Comparison of ENCODE assay signal across 26 cellular contexts in the genomic region with DNA sequence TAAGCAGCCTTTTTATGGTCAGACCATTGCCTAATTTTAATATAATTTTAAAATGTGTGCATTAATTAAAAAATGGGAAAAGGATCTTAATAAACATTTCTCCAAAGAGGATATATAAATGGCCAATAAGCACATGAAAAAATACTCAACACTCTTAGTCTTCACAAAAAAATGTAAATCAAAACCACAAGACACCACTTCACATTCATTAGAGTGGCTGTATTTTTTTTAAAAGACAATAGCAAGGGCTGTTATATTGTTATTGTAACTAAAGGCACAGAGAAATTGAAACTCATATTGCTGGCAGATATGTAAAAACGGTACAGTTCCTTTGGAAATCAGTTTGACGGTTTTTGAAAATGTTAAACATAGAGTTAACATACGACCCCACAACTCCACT. TPM values are rescaled to one million over a fixed set of nuclear protein-coding genes. Genes with fewer than 3 reads are reported as not detected.
DNase-seq lines count a peak whose midpoint lies in the region; ATAC-seq, FAIRE-seq and TF ChIP-seq lines count a peak whose summit lies in the region.
"Had no signal": no experiment of that assay in that cellular context is flagged by ENCODE, and none has a peak within 500 bp of the region (broad histone marks: within the 10 kb centered on the region; RNA-seq: fewer than 3 reads in every experiment).

No MANE protein-coding gene starts in this region.

- H3K4me1 Mint-ChIP-seq in MCF 10A (ENCODE audit: insufficient read depth, unreplicated experiment) = peaks cover 28% of the 10 kb centered on the region

- no peak for DNase-seq in MCF 10A (ENCODE audit: unreplicated experiment)
- no peak for DNase-seq in breast epithelium (ENCODE audit: low spot score in 2 of 2)
- DNase-seq in MM.1S = no peak
- DNase-seq in GM12878 (ENCODE audit: low read depth, low spot score) = no peak
- no peak for DNase-seq in right lobe of liver
- DNase-seq in H54 (ENCODE audit: insufficient read length, low spot score) = no peak
- no peak for DNase-seq in heart right ventricle
- DNase-seq: activated naive CD4-positive, alpha-beta T cell treated with anti-CD3 and anti-CD28 coated beads for 36 hours; activated T-cell treated with anti-CD3 and anti-CD28 coated beads, Interleukin-2, amount 50 U/mL, for 4 hours; amygdala; caudate nucleus; midbrain; natural killer cell; NCI-H1048; NCI-H1694 treated with DMSO at 0.1 percent for 48 hours; NCI-H2227 treated with DMSO at 0.1 percent for 48 hours; NCI-H774; Right ventricle myocardium superior; stimulated activated CD4-positive, alpha-beta T cell treated with anti-CD3 and anti-CD28 coated beads, Interleukin-4, amount 100 ng/mL, for 24 hours; stimulated activated naive B cell treated with anti-CD40 and anti-IgM and Interleukin-4, amounts not matched to agents 10 μg/mL and 1 μg/mL and 100 μg/mL, for 72 hours had no signal

- no peak for TF ChIP-seq RAD21 in GM12878 (IDR thresholded peaks at IDR 0.05; ENCODE audit: insufficient read depth, low read depth, low read length)

- BruUV-seq in MCF 10A (replicated peaks; lab: Mats Ljungman, UMichigan) = no TSS peak
- no TSS peak for BruUV-seq in GM12878 (replicated peaks; lab: Mats Ljungman, UMichigan)

- H3K4me2 ChIP-seq in MM.1S (ENCODE audit: low read depth, low read length) (peak overlapping the region; percentile 48; the same call in 1 of the 2 replicates), GM12878 (ENCODE audit: control insufficient read depth, insufficient read depth) (peak overlapping the region; percentile 31)
- H3K4me2 ChIP-seq: KMS-11 had no signal

- H3K9me2 ChIP-seq in MM.1S (replicated peaks; ENCODE audit: insufficient read depth, low read length) = no peaks in the 10 kb centered on the region

- no peaks in the 10 kb centered on the region for H3K36me3 ChIP-seq in breast epithelium
- no peaks in the 10 kb centered on the region for H3K36me3 ChIP-seq in MM.1S (replicated peaks; ENCODE audit: insufficient read depth, low read length)
- peaks cover 0 to 6% of the 10 kb centered on the region in 2 experiments; a peak in 1 of 4 replicates for H3K36me3 ChIP-seq in GM12878 (ENCODE audit: control insufficient read depth in 2 of 2, insufficient read depth in 2 of 2, low read length in 1 of 2)
- H3K36me3 ChIP-seq in right lobe of liver = no peaks in the 10 kb centered on the region
- peaks cover 0 to 35% (median 0%) of the 10 kb centered on the region in 9 donors for H3K36me3 ChIP-seq in heart right ventricle

- H3F3A ChIP-seq in MM.1S (ENCODE audit: insufficient read depth, low read length) = peaks cover 13% of the 10 kb centered on the region

- CTCF ChIA-PET in MCF 10A (lab: Yijun Ruan, JAX) (no interaction called here), GM12878 (lab: Yijun Ruan, JAX) (interaction anchor here (1.1 kb wide), 1 partner anchor 30 kb away, joined by 3 read pairs; no protein-coding TSS in a partner anchor)

- no peak for ATAC-seq in GM12878
- ATAC-seq in right lobe of liver = no peak
- no peak for ATAC-seq in heart right ventricle
- ATAC-seq: activated CD4-positive, CD25-positive, alpha-beta regulatory T cell treated with anti-CD3 and anti-CD28 coated beads, Interleukin-2, amount 50 U/mL, for 24 hours; activated T-cell treated with anti-CD3 and anti-CD28 coated beads, Interleukin-2, amount 50 U/mL, for 4 hours; natural killer cell; stimulated activated naive B cell treated with anti-CD40 and anti-IgM and Interleukin-4, amounts not matched to agents 10 μg/mL and 1 μg/mL and 100 μg/mL, for 72 hours had no signal

- POLR2A ChIA-PET in MCF 10A (lab: Yijun Ruan, JAX) = interaction anchor here (0.8 to 1.3 kb wide), 3 partner anchors 18 to 24 kb away, joined by 3 to 27 read pairs (median 3); no protein-coding TSS in a partner anchor
- POLR2A ChIA-PET in GM12878 (lab: Charles Lee) = interaction anchor here (1.0 kb wide), 1 partner anchor 9 kb away, joined by 3 read pairs; no protein-coding TSS in a partner anchor

- whole genome bisulfite sequencing in GM12878 (ENCODE audit: insufficient coverage, insufficient replicate concordance, low lambda C conversion rate, missing lambda C conversion rate) = 100% methylated on average over 3 of the region's 3 CpGs
- WGBS in right lobe of liver (ENCODE audit: insufficient coverage, low coverage, low lambda C conversion rate, missing lambda C conversion rate) = 73% methylated on average over 3 of the region's 3 CpGs
- 63 to 95% methylated on average over 3 of the region's 3 CpGs for WGBS in heart right ventricle, 2 donors

- H3K27ac ChIP-seq in breast epithelium (no peak overlapping the region), MM.1S (ENCODE audit: low read length) (no peak overlapping the region), GM12878 (ENCODE audit: control insufficient read depth, insufficient read depth) (peak overlapping the region; percentile 6; the same call in 1 of the 2 replicates), right lobe of liver (no peak overlapping the region), heart right ventricle (no peak overlapping the region)
- H3K27ac ChIP-seq: KMS-11, suprapubic skin had no signal

- no peaks in the 10 kb centered on the region for H3K9me3 Mint-ChIP-seq in MCF 10A (ENCODE audit: unreplicated experiment)
- H3K9me3 Mint-ChIP-seq: activated naive CD4-positive, alpha-beta T cell treated with anti-CD3 and anti-CD28 coated beads for 36 hours; activated T-cell treated with anti-CD3 and anti-CD28 coated beads, Interleukin-2, amount 50 U/mL, for 4 hours; natural killer cell; stimulated activated naive B cell treated with anti-CD40 and anti-IgM and Interleukin-4, amounts not matched to agents 10 μg/mL and 1 μg/mL and 100 μg/mL, for 72 hours had no signal

- no peak for TF ChIP-seq EP300 in GM12878 (IDR thresholded peaks at IDR 0.05; ENCODE audit: borderline replicate concordance in 1 of 2, control insufficient read depth in 1 of 2, low read depth in 2 of 2, low read length in 2 of 2)

- no peaks in the 10 kb centered on the region for H4K20me1 ChIP-seq in MM.1S (ENCODE audit: insufficient read depth, low read length)
- H4K20me1 ChIP-seq in GM12878 (ENCODE audit: control insufficient read depth, insufficient read depth) = no peaks in the 10 kb centered on the region

- no peak for TF ChIP-seq CTCF in MCF 10A (IDR thresholded peaks at IDR 0.05; ENCODE audit: unreplicated experiment)
- no peak for TF ChIP-seq CTCF in breast epithelium (IDR thresholded peaks at IDR 0.05)
- no peak for TF ChIP-seq CTCF in MM.1S (IDR thresholded peaks at IDR 0.05; ENCODE audit: low read length)
- TF ChIP-seq CTCF in GM12878 (IDR thresholded peaks at IDR 0.05 in 2 of 3, conservative IDR thresholded peaks at IDR 0.05 in 1 of 3; ENCODE audit: control insufficient read depth in 2 of 3, extremely low read depth in 1 of 3, insufficient read depth in 1 of 3, low read depth in 3 of 3, low read length in 3 of 3) = no peak
- TF ChIP-seq CTCF in right lobe of liver (IDR thresholded peaks at IDR 0.05) = no peak
- TF ChIP-seq CTCF in heart right ventricle (IDR thresholded peaks at IDR 0.05) = no peak

- no peak for TF ChIP-seq POLR2A in breast epithelium (IDR thresholded peaks at IDR 0.05)
- no peak for TF ChIP-seq POLR2A in GM12878 (IDR thresholded peaks at IDR 0.05; ENCODE audit: low read depth, low read length)
- TF ChIP-seq POLR2A in right lobe of liver (IDR thresholded peaks at IDR 0.05) = no peak
- no peak for TF ChIP-seq POLR2A in H54 (IDR thresholded peaks at IDR 0.05; ENCODE audit: low read depth, low read length)

- H3K9me3 ChIP-seq in breast epithelium = no peaks in the 10 kb centered on the region
- H3K9me3 ChIP-seq in MM.1S (replicated peaks; ENCODE audit: insufficient read depth, low read length) = no peaks in the 10 kb centered on the region
- H3K9me3 ChIP-seq in GM12878 (replicated peaks; ENCODE audit: control insufficient read depth, insufficient read depth, low read length) = no peaks in the 10 kb centered on the region
- H3K9me3 ChIP-seq in right lobe of liver = no peaks in the 10 kb centered on the region
- no peaks in the 10 kb centered on the region for H3K9me3 ChIP-seq in heart right ventricle
- H3K9me3 ChIP-seq: suprapubic skin had no signal

- in situ Hi-C loops in GM12878 (cut with MboI) = no loop called here

- intact Hi-C loops in MCF 10A (cut with micrococcal nuclease) (loop anchor here (5.0 to 10.0 kb wide), 2 partner anchors 187 to 535 kb away; partner anchors contain the start of genes DBF4, DMTF1 and SLC25A40), breast epithelium (cut with DNase I; ENCODE audit: low total_unique reads) (no loop called here), GM12878 (cut with micrococcal nuclease; ENCODE audit: unreplicated experiment) (loop anchor here (5.0 to 10.0 kb wide), 2 partner anchors 125 to 583 kb away; partner anchors contain the start of gene TMEM243), right lobe of liver (cut with DNase I) (no loop called here), heart right ventricle (cut with DNase I) (loop anchor here in 2 of 10 donors (10.0 kb wide), 1 partner anchor 533 kb away; the partner anchor contains the start of genes DBF4 (in 2 of the 2) and SLC25A40 (in 2 of the 2))

- FAIRE-seq in GM12878 (lab: Jason Lieb, UNC) (no peak), H54 (lab: Jason Lieb, UNC) (no peak)
- FAIRE-seq: G401.6, HTR-8/SVneo had no signal

- H3K79me2 ChIP-seq in MM.1S (ENCODE audit: low read length) = no peaks in the 10 kb centered on the region
- H3K79me2 ChIP-seq in GM12878 (ENCODE audit: control insufficient read depth, insufficient read depth, low read length) = peaks cover 29% of the 10 kb centered on the region

- H3K27me3 ChIP-seq in breast epithelium = no peaks in the 10 kb centered on the region
- no peaks in the 10 kb centered on the region for H3K27me3 ChIP-seq in MM.1S (replicated peaks; ENCODE audit: insufficient read depth, low read length)
- no peaks in the 10 kb centered on the region for H3K27me3 ChIP-seq in GM12878 (replicated peaks in 1 of 2; ENCODE audit: control insufficient read depth in 2 of 2, insufficient read depth in 2 of 2, low read length in 1 of 2)
- H3K27me3 ChIP-seq in right lobe of liver = no peaks in the 10 kb centered on the region
- H3K27me3 ChIP-seq in heart right ventricle = no peaks in the 10 kb centered on the region
- H3K27me3 ChIP-seq: suprapubic skin had no signal

- no peak overlapping the region for H3K4me3 Mint-ChIP-seq in MCF 10A (ENCODE audit: unreplicated experiment)
- H3K4me3 Mint-ChIP-seq: activated naive CD4-positive, alpha-beta T cell treated with anti-CD3 and anti-CD28 coated beads for 36 hours; activated T-cell treated with anti-CD3 and anti-CD28 coated beads, Interleukin-2, amount 50 U/mL, for 4 hours; CD14-positive monocyte; stimulated activated naive B cell treated with anti-CD40 and anti-IgM and Interleukin-4, amounts not matched to agents 10 μg/mL and 1 μg/mL and 100 μg/mL, for 72 hours had no signal

- peak overlapping the region; percentile 88 for H3K27ac Mint-ChIP-seq in MCF 10A (ENCODE audit: low read depth, unreplicated experiment)
- H3K27ac Mint-ChIP-seq: activated naive CD4-positive, alpha-beta T cell treated with anti-CD3 and anti-CD28 coated beads for 36 hours; CD14-positive monocyte; stimulated activated naive B cell treated with anti-CD40 and anti-IgM and Interleukin-4, amounts not matched to agents 10 μg/mL and 1 μg/mL and 100 μg/mL, for 72 hours had no signal

- RAD21 ChIA-PET in GM12878 (lab: Charles Lee; ENCODE audit: unreplicated experiment) = no interaction called here

- SMC1A ChIA-PET in GM12878 (lab: Charles Lee; ENCODE audit: uncharacterized antibody, unreplicated experiment) = interaction anchor here (0.9 to 1.3 kb wide), 2 partner anchors 67 to 74 kb away, joined by 4 read pairs; no protein-coding TSS in a partner anchor

- H3K4me3 ChIP-seq in breast epithelium (no peak overlapping the region), MM.1S (ENCODE audit: low read length) (no peak overlapping the region), GM12878 (peak overlapping the region; percentile 40; the same call in 1 of the 2 replicates), right lobe of liver (no peak overlapping the region), heart right ventricle (no peak overlapping the region)
- H3K4me3 ChIP-seq: suprapubic skin had no signal

- no peaks in the 10 kb centered on the region for H3K27me3 Mint-ChIP-seq in MCF 10A (ENCODE audit: insufficient read depth, unreplicated experiment)
- H3K27me3 Mint-ChIP-seq: stimulated activated naive B cell treated with anti-CD40 and anti-IgM and Interleukin-4, amounts not matched to agents 10 μg/mL and 1 μg/mL and 100 μg/mL, for 72 hours had no signal

- H3K9ac ChIP-seq in MM.1S (ENCODE audit: low read length) (no peak overlapping the region), GM12878 (ENCODE audit: control insufficient read depth, insufficient read depth, low read length) (no peak overlapping the region)
- H3K9ac ChIP-seq: KMS-11 had no signal

- H2AFZ ChIP-seq in MM.1S (ENCODE audit: low read length) (no peak overlapping the region), GM12878 (ENCODE audit: control insufficient read depth, low read depth, low read length) (no peak overlapping the region)

- H3K4me1 ChIP-seq in breast epithelium = no peaks in the 10 kb centered on the region
- H3K4me1 ChIP-seq in MM.1S (ENCODE audit: low read length) = peaks cover 30% of the 10 kb centered on the region
- no peaks in the 10 kb centered on the region for H3K4me1 ChIP-seq in GM12878 (ENCODE audit: control insufficient read depth, insufficient read depth, low read length)
- peaks cover 0 to 46% (median 16%) of the 10 kb centered on the region in 4 donors for H3K4me1 ChIP-seq in right lobe of liver
- H3K4me1 ChIP-seq in heart right ventricle = peaks cover 0 to 35% (median 16%) of the 10 kb centered on the region in 9 donors

- H3K36me3 Mint-ChIP-seq in MCF 10A (ENCODE audit: insufficient read depth, unreplicated experiment) = peaks cover 7% of the 10 kb centered on the region
- H3K36me3 Mint-ChIP-seq: natural killer cell had no signal

RNA-seq across cellular contexts. Expression of gene CROT, which starts 3.2 kb away (rescaled TPM):
- total RNA-seq in MCF 10A (2022) = 5.7 and 6.5 TPM in 2 replicates
- 10 to 100 TPM; 11.7 to 34.4 (median 28.8) TPM for total RNA-seq in breast epithelium
- total RNA-seq in GM12878 (2013; cell fraction: nucleolus; rRNA removed) = 51.6 and 54.8 TPM in 2 replicates
- 9.0 and 9.8 TPM in 2 replicates for total RNA-seq in GM12878 (2014; rRNA removed)
- total RNA-seq in GM12878 (2014; rRNA removed; fragmentation: Illumina TruSeq; extraction: Trizol) = 13.0 and 13.1 TPM in 2 replicates
- total RNA-seq in GM12878 (2021) = 8.4 and 9.4 TPM in 2 replicates
- polyA plus RNA-seq in GM12878 (2011; ENCODE audit: low read depth) = 3.1 TPM
- polyA plus RNA-seq in GM12878 (2011; rRNA removed) = 13.9 and 21.4 TPM in 2 replicates
- 4.1 and 4.8 TPM in 2 replicates for polyA plus RNA-seq in GM12878 (2011; cell fraction: cytosol; rRNA removed)
- polyA plus RNA-seq in GM12878 (2011; cell fraction: nucleus; rRNA removed) = 14.8 and 22.2 TPM in 2 replicates
- 4.4 and 5.1 TPM in 2 replicates for polyA plus RNA-seq in GM12878 (2012)
- 11.8 and 14.8 TPM in 2 replicates for polyA plus RNA-seq in GM12878 (2014; fragmentation: Illumina TruSeq; extraction: Trizol)
- polyA plus RNA-seq in GM12878 (2014; fragmentation: Nextera tagmentation; extraction: Ambion mirVana) = 1 to 10 TPM; 5.5 to 6.0 TPM
- 8.3 and 12.4 TPM in 2 replicates for polyA plus RNA-seq in GM12878 (2014; rRNA removed)
- 10 to 100 TPM; 14.6 to 15.9 TPM for polyA plus RNA-seq in GM12878 (2016; fragmentation: Nextera tagmentation; extraction: Ambion mirVana)
- polyA minus RNA-seq in GM12878 (2011; rRNA and poly(A)+ RNA removed) = 7.1 and 8.9 TPM in 2 replicates
- polyA minus RNA-seq in GM12878 (2011; cell fraction: cytosol; rRNA and poly(A)+ RNA removed) = 3.0 and 5.7 TPM in 2 replicates
- polyA minus RNA-seq in GM12878 (2011; cell fraction: nucleus; rRNA and poly(A)+ RNA removed) = 14.3 and 27.0 TPM in 2 replicates
- total RNA-seq in right lobe of liver = 10 to 100 TPM; 11.5 to 24.7 (median 17.3) TPM
- total RNA-seq in heart right ventricle = 10 to 100 TPM in 1 of 10 donors, 1 to 10 TPM in 9; 4.5 to 10.6 (median 7.7) TPM
- polyA plus RNA-seq in heart right ventricle = 1 to 10 TPM; 4.3 to 5.6 TPM

Comparison
In these comparisons a context has a peak if more than half of its experiments do, and no peak if none do; other contexts are left out.
1. intact Hi-C loops: an anchor here in MCF 10A (5.0 to 10.0 kb wide) and GM12878 (5.0 to 10.0 kb wide); none called in breast epithelium and right lobe of liver.